Comparison of ENCODE assay signal across 22 cellular contexts in the genomic region with DNA sequence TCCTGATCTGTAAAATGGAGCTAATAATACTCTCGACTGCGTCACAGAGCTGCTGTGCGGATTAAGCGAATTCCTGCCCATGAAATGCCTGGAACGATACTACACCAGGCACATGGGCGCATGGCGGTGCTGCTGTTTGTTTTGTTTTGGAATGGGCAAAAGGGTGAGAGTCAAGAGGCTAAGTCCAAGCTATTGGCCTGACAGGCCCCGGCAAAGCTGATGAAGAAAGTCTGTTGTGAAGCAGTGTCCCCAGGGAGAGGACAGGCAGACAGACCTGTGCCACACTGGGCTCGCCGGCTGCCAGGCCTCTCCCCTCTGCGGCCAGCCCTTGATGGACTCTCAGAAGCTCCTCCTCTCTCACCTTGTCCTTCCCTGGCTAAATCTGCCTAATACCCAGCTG. TPM values are rescaled to one million over a fixed set of nuclear protein-coding genes. Genes with fewer than 3 reads are reported as not detected.
A peak's percentile ranks its signal among the peaks of the same experiment; 100 is the strongest.
DNase-seq lines count a peak whose midpoint lies in the region; ATAC-seq and TF ChIP-seq lines count a peak whose summit lies in the region.
"Had no signal": no experiment of that assay in that cellular context is flagged by ENCODE, and none has a peak within 500 bp of the region (broad histone marks: within the 10 kb centered on the region; RNA-seq: fewer than 3 reads in every experiment).

No MANE protein-coding gene starts in this region.

- no peak overlapping the region for H3K27ac Mint-ChIP-seq in stimulated activated effector memory CD8-positive, alpha-beta T cell treated with anti-CD3 and anti-CD28 coated beads, Interleukin-12 subunit alpha, Interleukin-12 subunit beta, amount 100 ng/mL, for 72 hours
- no peak overlapping the region for H3K27ac Mint-ChIP-seq in CD8-positive, alpha-beta memory T cell
- H3K27ac Mint-ChIP-seq: CD4-positive, alpha-beta memory T cell had no signal

- no peak for DNase-seq in Right ventricle myocardium inferior (ENCODE audit: missing footprints)
- no peak for DNase-seq in cardiac septum (ENCODE audit: low spot score)
- peak; percentile 91 for DNase-seq in left lobe of liver (ENCODE audit: low spot score)
- peak; percentile 26 for DNase-seq in retinal pigment epithelial cell (ENCODE audit: low read depth)
- no peak for DNase-seq in stimulated activated effector memory CD8-positive, alpha-beta T cell treated with anti-CD3 and anti-CD28 coated beads, Interleukin-12 subunit alpha, Interleukin-12 subunit beta, amount 100 ng/mL, for 72 hours (ENCODE audit: low spot score in 2 of 2)
- no peak for DNase-seq in HT-29 (ENCODE audit: low spot score)
- DNase-seq in CD8-positive, alpha-beta memory T cell = no peak
- DNase-seq: 8988T; CD4-positive, alpha-beta memory T cell; DMS79; GM23248; HCEC 1CT; NCI-H1436; NCI-H2029; NCI-H2171; NCI-H446; NCI-H69; OCI-M1; RPMI8226; SJCRH30 had no signal

- no peaks in the 10 kb centered on the region for H3K27me3 ChIP-seq in CD8-positive, alpha-beta memory T cell (ENCODE audit: insufficient read depth, low read length, poor library complexity, severe bottlenecking)
- H3K27me3 ChIP-seq: SJCRH30 had no signal

- no peaks in the 10 kb centered on the region for H3K4me1 Mint-ChIP-seq in stimulated activated effector memory CD8-positive, alpha-beta T cell treated with anti-CD3 and anti-CD28 coated beads, Interleukin-12 subunit alpha, Interleukin-12 subunit beta, amount 100 ng/mL, for 72 hours
- H3K4me1 Mint-ChIP-seq in CD8-positive, alpha-beta memory T cell = no peaks in the 10 kb centered on the region
- H3K4me1 Mint-ChIP-seq: CD4-positive, alpha-beta memory T cell had no signal

- POLR2A ChIA-PET in CD8-positive, alpha-beta memory T cell (lab: Charles Lee) = no interaction called here

- TF ChIP-seq CTCF in retinal pigment epithelial cell (conservative IDR thresholded peaks at IDR 0.05; ENCODE audit: low read depth, low read length) = no peak

- no peaks in the 10 kb centered on the region for H3K4me1 ChIP-seq in CD8-positive, alpha-beta memory T cell (ENCODE audit: insufficient read depth, low read length)

- no peaks in the 10 kb centered on the region for H3K9me3 Mint-ChIP-seq in stimulated activated effector memory CD8-positive, alpha-beta T cell treated with anti-CD3 and anti-CD28 coated beads, Interleukin-12 subunit alpha, Interleukin-12 subunit beta, amount 100 ng/mL, for 72 hours
- H3K9me3 Mint-ChIP-seq in CD8-positive, alpha-beta memory T cell = no peaks in the 10 kb centered on the region
- H3K9me3 Mint-ChIP-seq: CD4-positive, alpha-beta memory T cell had no signal

- no peak overlapping the region for H3K4me3 ChIP-seq in retinal pigment epithelial cell (ENCODE audit: low read length)
- no peak overlapping the region for H3K4me3 ChIP-seq in CD8-positive, alpha-beta memory T cell (ENCODE audit: low read length)
- H3K4me3 ChIP-seq: GM23248, SJCRH30 had no signal

- H3K9me3 ChIP-seq in CD8-positive, alpha-beta memory T cell (ENCODE audit: low read length) = no peaks in the 10 kb centered on the region

- no peaks in the 10 kb centered on the region for H3K36me3 ChIP-seq in CD8-positive, alpha-beta memory T cell (ENCODE audit: insufficient read depth, low read length)
- H3K36me3 ChIP-seq: SJCRH30 had no signal

- no peaks in the 10 kb centered on the region for H3K27me3 Mint-ChIP-seq in CD8-positive, alpha-beta memory T cell
- H3K27me3 Mint-ChIP-seq: CD4-positive, alpha-beta memory T cell had no signal

- H3K4me3 Mint-ChIP-seq in stimulated activated effector memory CD8-positive, alpha-beta T cell treated with anti-CD3 and anti-CD28 coated beads, Interleukin-12 subunit alpha, Interleukin-12 subunit beta, amount 100 ng/mL, for 72 hours = no peak overlapping the region
- no peak overlapping the region for H3K4me3 Mint-ChIP-seq in CD8-positive, alpha-beta memory T cell
- H3K4me3 Mint-ChIP-seq: CD4-positive, alpha-beta memory T cell had no signal

- H3K27ac ChIP-seq in CD8-positive, alpha-beta memory T cell (ENCODE audit: low read depth, low read length) = no peak overlapping the region
- H3K27ac ChIP-seq: GM23248, SJCRH30 had no signal

- CTCF ChIA-PET in CD8-positive, alpha-beta memory T cell (lab: Charles Lee) = no interaction called here

- no peaks in the 10 kb centered on the region for H3K36me3 Mint-ChIP-seq in stimulated activated effector memory CD8-positive, alpha-beta T cell treated with anti-CD3 and anti-CD28 coated beads, Interleukin-12 subunit alpha, Interleukin-12 subunit beta, amount 100 ng/mL, for 72 hours
- H3K36me3 Mint-ChIP-seq in CD8-positive, alpha-beta memory T cell = no peaks in the 10 kb centered on the region
- H3K36me3 Mint-ChIP-seq: CD4-positive, alpha-beta memory T cell had no signal

- intact Hi-C loops in Right ventricle myocardium inferior (cut with DNase I) = no loop called here
- intact Hi-C loops in cardiac septum (cut with DNase I) = loop anchor here (2.0 kb wide), 1 partner anchor 39 kb away; no protein-coding TSS in a partner anchor

- ATAC-seq in Right ventricle myocardium inferior = peak; percentile 53
- peak; percentile 72 for ATAC-seq in left lobe of liver
- ATAC-seq in GM21717 (IDR thresholded peaks at IDR 0.05; ENCODE audit: unreplicated experiment) = no peak
- ATAC-seq in stimulated activated effector memory CD8-positive, alpha-beta T cell treated with anti-CD3 and anti-CD28 coated beads, Interleukin-12 subunit alpha, Interleukin-12 subunit beta, amount 100 ng/mL, for 72 hours = no peak

RNA-seq across cellular contexts. Expression of gene RASD1, which starts 31.3 kb away (rescaled TPM):
- total RNA-seq in Right ventricle myocardium inferior (45.3 TPM), cardiac septum (4.4 TPM), left lobe of liver (1.1 TPM)
- 5.9 and 6.0 TPM in 2 replicates for total RNA-seq in HT-29 (2014; rRNA removed; shearing (Covaris generic))
- 1 to 10 TPM; 1.0 to 1.1 TPM for total RNA-seq in CD8-positive, alpha-beta memory T cell
- polyA plus RNA-seq in CD8-positive, alpha-beta memory T cell = 1.0 TPM
- total RNA-seq: HT1080, SJCRH30 had no signal

RNA-seq across cellular contexts. Expression of gene MED9, which starts 50.7 kb away (rescaled TPM):
- total RNA-seq in Right ventricle myocardium inferior (40.4 TPM), cardiac septum (30.5 TPM), left lobe of liver (7.1 TPM)
- total RNA-seq in HT-29 (2014; rRNA removed; shearing (Covaris generic)) = 8.9 and 10.5 TPM in 2 replicates
- 10 to 100 TPM; 13.5 to 13.8 TPM for total RNA-seq in CD8-positive, alpha-beta memory T cell
- polyA plus RNA-seq in CD8-positive, alpha-beta memory T cell = 17.9 TPM

Comparison
In these comparisons a context has a peak if more than half of its experiments do, and no peak if none do; other contexts are left out.
1. ATAC-seq: peak in Right ventricle myocardium inferior (single experiment) and left lobe of liver (single experiment); none in GM21717 (single experiment) and stimulated activated effector memory CD8-positive, alpha-beta T cell treated with anti-CD3 and anti-CD28 coated beads, Interleukin-12 subunit alpha, Interleukin-12 subunit beta, amount 100 ng/mL, for 72 hours (single experiment).
2. DNase-seq: peak in left lobe of liver (single experiment) and retinal pigment epithelial cell (single experiment); none in Right ventricle myocardium inferior (single experiment), cardiac septum (single experiment), stimulated activated effector memory CD8-positive, alpha-beta T cell treated with anti-CD3 and anti-CD28 coated beads, Interleukin-12 subunit alpha, Interleukin-12 subunit beta, amount 100 ng/mL, for 72 hours (0 of 2), HT-29 (single experiment) and CD8-positive, alpha-beta memory T cell (0 of 5).